ENCODE assay signal across 10 cellular contexts in genomic region chr17:37774508-37774907, GRCh38. TPM values are rescaled to one million over a fixed set of nuclear protein-coding genes. Genes with fewer than 3 reads are reported as not detected.
A peak's percentile ranks its signal among the peaks of the same experiment; 100 is the strongest.
DNase-seq lines count a peak whose midpoint lies in the region; ATAC-seq, FAIRE-seq and TF ChIP-seq lines count a peak whose summit lies in the region.
"Had no signal": no experiment of that assay in that cellular context is flagged by ENCODE, and none has a peak within 500 bp of the region (broad histone marks: within the 10 kb centered on the region; RNA-seq: fewer than 3 reads in every experiment).

No MANE protein-coding gene starts in this region.

- H3K9me3 ChIP-seq in gastroesophageal sphincter: no peaks in the 10 kb centered on the region
- H3K9me3 ChIP-seq in heart right ventricle: no peaks in the 10 kb centered on the region

- 59 to 81% methylated on average over 3 to 4 of the region's 5 CpGs for WGBS in gastroesophageal sphincter (ENCODE audit: low coverage in 1 of 2), 2 donors
- WGBS in heart right ventricle, 2 donors: 65 to 66% methylated on average over 5 of the region's 5 CpGs

- TF ChIP-seq CTCF in gastroesophageal sphincter (IDR thresholded peaks at IDR 0.05) (no peak), heart right ventricle (IDR thresholded peaks at IDR 0.05) (no peak)

- no peak for FAIRE-seq in RCC 7860 (lab: Jason Lieb, UNC)

- H3K36me3 ChIP-seq in gastroesophageal sphincter: no peaks in the 10 kb centered on the region
- H3K36me3 ChIP-seq in heart right ventricle: no peaks in the 10 kb centered on the region

- TF ChIP-seq POLR2A in gastroesophageal sphincter (IDR thresholded peaks at IDR 0.05): no peak

- H3K27me3 ChIP-seq in gastroesophageal sphincter (peaks cover 25% of the 10 kb centered on the region), heart right ventricle (peaks cover 0 to 25% (median 0%) of the 10 kb centered on the region in 7 donors)

- no peak for TF ChIP-seq EP300 in gastroesophageal sphincter (IDR thresholded peaks at IDR 0.05)

- peak; percentile 84 for ATAC-seq in HG02763 (IDR thresholded peaks at IDR 0.05; ENCODE audit: unreplicated experiment)
- no peak for ATAC-seq in gastroesophageal sphincter
- ATAC-seq in heart right ventricle: no peak

- H3K4me1 ChIP-seq in gastroesophageal sphincter: no peaks in the 10 kb centered on the region
- H3K4me1 ChIP-seq in heart right ventricle: no peaks in the 10 kb centered on the region

- intact Hi-C loops in heart right ventricle (cut with DNase I): loop anchor here in 3 of 10 donors (5.0 to 10.0 kb wide), 4 partner anchors 70 to 130 kb away; partner anchors contain the start of gene DDX52 (in 1 of the 3)

- no peak overlapping the region for H3K4me3 ChIP-seq in gastroesophageal sphincter
- H3K4me3 ChIP-seq in heart right ventricle: no peak overlapping the region

- DNase-seq in activated T-cell treated with anti-CD3 and anti-CD28 coated beads for 24 hours (ENCODE audit: low read depth): peak; percentile 24
- DNase-seq in activated T-cell treated with anti-CD3 and anti-CD28 coated beads, Interleukin-2, amount 50 U/mL, for 1 hour: no peak
- DNase-seq in RCC 7860 (ENCODE audit: low spot score): peak; percentile 30
- DNase-seq in stimulated activated CD8-positive, alpha-beta memory T cell treated with anti-CD3 and anti-CD28 coated beads, Interleukin-4, amount 100 ng/mL, for 24 hours (ENCODE audit: low read depth): peak; percentile 6
- DNase-seq in COR-L47 (lab: John Stamatoyannopoulos, UW): no peak
- no peak for DNase-seq in heart right ventricle
- DNase-seq: islet precursor cell had no signal

- H3K27ac ChIP-seq in gastroesophageal sphincter (no peak overlapping the region), heart right ventricle (no peak overlapping the region)
- H3K27ac ChIP-seq: HL-60 had no signal

RNA-seq across cellular contexts. Expression of gene HNF1B, which starts 29.6 kb away (rescaled TPM):
- total RNA-seq in gastroesophageal sphincter (not detected), heart right ventricle (not detected)
- polyA plus RNA-seq in heart right ventricle: not detected

Comparison
In these comparisons a context has a peak if more than half of its experiments do, and no peak if none do; other contexts are left out.
1. DNase-seq: peak in activated T-cell treated with anti-CD3 and anti-CD28 coated beads for 24 hours (single experiment), RCC 7860 (single experiment) and stimulated activated CD8-positive, alpha-beta memory T cell treated with anti-CD3 and anti-CD28 coated beads, Interleukin-4, amount 100 ng/mL, for 24 hours (single experiment); none in activated T-cell treated with anti-CD3 and anti-CD28 coated beads, Interleukin-2, amount 50 U/mL, for 1 hour (single experiment), COR-L47 (single experiment) and heart right ventricle (0 of 2).